1 cellular context compared by ENCODE assay signal in genomic region chr7:25125137-25125946, GRCh38.
TF ChIP-seq lines count a peak whose summit lies in the region.

Gene CYCS (minus strand): TSS chr7:25125260. CDS start chr7:25124119, 1,141 bp downstream.

TF ChIP-seq in K562, 482 proteins besides CTCF, POLR2A, EP300 and RAD21 (continued from another document and continues in another):
- TF ChIP-seq, protein P1, sequence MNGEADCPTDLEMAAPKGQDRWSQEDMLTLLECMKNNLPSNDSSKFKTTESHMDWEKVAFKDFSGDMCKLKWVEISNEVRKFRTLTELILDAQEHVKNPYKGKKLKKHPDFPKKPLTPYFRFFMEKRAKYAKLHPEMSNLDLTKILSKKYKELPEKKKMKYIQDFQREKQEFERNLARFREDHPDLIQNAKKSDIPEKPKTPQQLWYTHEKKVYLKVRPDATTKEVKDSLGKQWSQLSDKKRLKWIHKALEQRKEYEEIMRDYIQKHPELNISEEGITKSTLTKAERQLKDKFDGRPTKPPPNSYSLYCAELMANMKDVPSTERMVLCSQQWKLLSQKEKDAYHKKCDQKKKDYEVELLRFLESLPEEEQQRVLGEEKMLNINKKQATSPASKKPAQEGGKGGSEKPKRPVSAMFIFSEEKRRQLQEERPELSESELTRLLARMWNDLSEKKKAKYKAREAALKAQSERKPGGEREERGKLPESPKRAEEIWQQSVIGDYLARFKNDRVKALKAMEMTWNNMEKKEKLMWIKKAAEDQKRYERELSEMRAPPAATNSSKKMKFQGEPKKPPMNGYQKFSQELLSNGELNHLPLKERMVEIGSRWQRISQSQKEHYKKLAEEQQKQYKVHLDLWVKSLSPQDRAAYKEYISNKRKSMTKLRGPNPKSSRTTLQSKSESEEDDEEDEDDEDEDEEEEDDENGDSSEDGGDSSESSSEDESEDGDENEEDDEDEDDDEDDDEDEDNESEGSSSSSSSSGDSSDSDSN (IDR thresholded peaks at IDR 0.05; ENCODE audit: borderline replicate concordance in 1 of 2, low read depth in 2 of 2, low read length in 2 of 2): no peak
- TF ChIP-seq C11orf30 (IDR thresholded peaks at IDR 0.05; ENCODE audit: low read depth): peak; percentile 94
- TF ChIP-seq, protein P2, sequence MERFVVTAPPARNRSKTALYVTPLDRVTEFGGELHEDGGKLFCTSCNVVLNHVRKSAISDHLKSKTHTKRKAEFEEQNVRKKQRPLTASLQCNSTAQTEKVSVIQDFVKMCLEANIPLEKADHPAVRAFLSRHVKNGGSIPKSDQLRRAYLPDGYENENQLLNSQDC (CRISPR knock-in tag; IDR thresholded peaks at IDR 0.05): peak; percentile 66; the same call in 1 of the 2 replicates
- no peak for TF ChIP-seq HOXB6 (CRISPR knock-in tag; IDR thresholded peaks at IDR 0.05; ENCODE audit: borderline replicate concordance)
- TF ChIP-seq, protein P3, sequence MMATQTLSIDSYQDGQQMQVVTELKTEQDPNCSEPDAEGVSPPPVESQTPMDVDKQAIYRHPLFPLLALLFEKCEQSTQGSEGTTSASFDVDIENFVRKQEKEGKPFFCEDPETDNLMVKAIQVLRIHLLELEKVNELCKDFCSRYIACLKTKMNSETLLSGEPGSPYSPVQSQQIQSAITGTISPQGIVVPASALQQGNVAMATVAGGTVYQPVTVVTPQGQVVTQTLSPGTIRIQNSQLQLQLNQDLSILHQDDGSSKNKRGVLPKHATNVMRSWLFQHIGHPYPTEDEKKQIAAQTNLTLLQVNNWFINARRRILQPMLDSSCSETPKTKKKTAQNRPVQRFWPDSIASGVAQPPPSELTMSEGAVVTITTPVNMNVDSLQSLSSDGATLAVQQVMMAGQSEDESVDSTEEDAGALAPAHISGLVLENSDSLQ (IDR thresholded peaks at IDR 0.05): peak; percentile 73; the same call in 1 of the 2 replicates
- no peak for TF ChIP-seq CBX8 (IDR thresholded peaks at IDR 0.05; ENCODE audit: borderline replicate concordance, extremely low read depth, low read depth, low read length, poor library complexity, severe bottlenecking)
- peak; percentile 100 for TF ChIP-seq ZBED1 (IDR thresholded peaks at IDR 0.05)
- TF ChIP-seq EWSR1 (IDR thresholded peaks at IDR 0.05; ENCODE audit: borderline replicate concordance, low read depth, partially characterized antibody): no peak
- peak; percentile 64 for TF ChIP-seq CCNT2 (IDR thresholded peaks at IDR 0.05; ENCODE audit: borderline replicate concordance, extremely low read depth, insufficient read length, low read depth, low read length)
- TF ChIP-seq NCOA1 (IDR thresholded peaks at IDR 0.05; ENCODE audit: low read depth): peak; percentile 85; the same call in 1 of the 2 replicates
- TF ChIP-seq ZNF347 (CRISPR knock-in tag; IDR thresholded peaks at IDR 0.05; ENCODE audit: low read depth): no peak
- no peak for TF ChIP-seq ZNF57 (CRISPR knock-in tag; IDR thresholded peaks at IDR 0.05)
- no peak for TF ChIP-seq HEY1 (CRISPR knock-in tag; IDR thresholded peaks at IDR 0.05; ENCODE audit: borderline replicate concordance)
- TF ChIP-seq PTBP1 (IDR thresholded peaks at IDR 0.05; ENCODE audit: low read depth, low read length): 0 out of 2 replicates have a peak, but pooled peaks have one; percentile 6
- TF ChIP-seq ZNF79 (CRISPR knock-in tag; IDR thresholded peaks at IDR 0.05; ENCODE audit: low read depth): no peak
- no peak; the same call in none of the 2 replicates for TF ChIP-seq TCF7 (IDR thresholded peaks at IDR 0.05; ENCODE audit: borderline replicate concordance)
- no peak for TF ChIP-seq PHTF2 (CRISPR knock-in tag; IDR thresholded peaks at IDR 0.05)
- no peak for TF ChIP-seq FUS (optimal IDR thresholded peaks at IDR 0.05; ENCODE audit: low read depth, low read length)
- TF ChIP-seq SREBF2 (CRISPR knock-in tag; IDR thresholded peaks at IDR 0.05): 0 out of 2 replicates have a peak, but pooled peaks have one; percentile 63
- TF ChIP-seq KAT8 (IDR thresholded peaks at IDR 0.05; ENCODE audit: low read depth): no peak
- peak; percentile 10; the same call in 1 of the 2 replicates for TF ChIP-seq KAT7 (CRISPR knock-in tag; IDR thresholded peaks at IDR 0.05; ENCODE audit: borderline replicate concordance)
- no peak for TF ChIP-seq ETS2 (tag; IDR thresholded peaks at IDR 0.05; ENCODE audit: borderline replicate concordance, poor library complexity, severe bottlenecking)
- TF ChIP-seq ESRRB (CRISPR knock-in tag; IDR thresholded peaks at IDR 0.05; ENCODE audit: borderline replicate concordance): no peak
- TF ChIP-seq MLX (CRISPR knock-in tag; conservative IDR thresholded peaks at IDR 0.05): peak in 1 of 2 experiments; percentile 92; a peak in 1 of 4 replicates
- no peak for TF ChIP-seq ADNP (tag; IDR thresholded peaks at IDR 0.05)
- peak; percentile 61; the same call in 1 of the 2 replicates for TF ChIP-seq SOX6 (IDR thresholded peaks at IDR 0.05)
- no peak for TF ChIP-seq HNRNPH1 (optimal IDR thresholded peaks at IDR 0.05; ENCODE audit: low read depth, low read length)
- TF ChIP-seq KLF1 (tag; IDR thresholded peaks at IDR 0.05): peak; percentile 85; the same call in 1 of the 2 replicates
- peak; percentile 79 for TF ChIP-seq SAP30 (IDR thresholded peaks at IDR 0.05; ENCODE audit: borderline replicate concordance, insufficient read depth, low read depth, low read length, poor library complexity, severe bottlenecking)
- TF ChIP-seq, protein P4, sequence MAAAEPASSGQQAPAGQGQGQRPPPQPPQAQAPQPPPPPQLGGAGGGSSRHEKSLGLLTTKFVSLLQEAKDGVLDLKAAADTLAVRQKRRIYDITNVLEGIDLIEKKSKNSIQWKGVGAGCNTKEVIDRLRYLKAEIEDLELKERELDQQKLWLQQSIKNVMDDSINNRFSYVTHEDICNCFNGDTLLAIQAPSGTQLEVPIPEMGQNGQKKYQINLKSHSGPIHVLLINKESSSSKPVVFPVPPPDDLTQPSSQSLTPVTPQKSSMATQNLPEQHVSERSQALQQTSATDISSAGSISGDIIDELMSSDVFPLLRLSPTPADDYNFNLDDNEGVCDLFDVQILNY (CRISPR knock-in tag; IDR thresholded peaks at IDR 0.05): peak; percentile 80; the same call in 1 of the 2 replicates
- no peak for TF ChIP-seq ZNF239 (CRISPR knock-in tag; IDR thresholded peaks at IDR 0.05)
- TF ChIP-seq, protein P5, sequence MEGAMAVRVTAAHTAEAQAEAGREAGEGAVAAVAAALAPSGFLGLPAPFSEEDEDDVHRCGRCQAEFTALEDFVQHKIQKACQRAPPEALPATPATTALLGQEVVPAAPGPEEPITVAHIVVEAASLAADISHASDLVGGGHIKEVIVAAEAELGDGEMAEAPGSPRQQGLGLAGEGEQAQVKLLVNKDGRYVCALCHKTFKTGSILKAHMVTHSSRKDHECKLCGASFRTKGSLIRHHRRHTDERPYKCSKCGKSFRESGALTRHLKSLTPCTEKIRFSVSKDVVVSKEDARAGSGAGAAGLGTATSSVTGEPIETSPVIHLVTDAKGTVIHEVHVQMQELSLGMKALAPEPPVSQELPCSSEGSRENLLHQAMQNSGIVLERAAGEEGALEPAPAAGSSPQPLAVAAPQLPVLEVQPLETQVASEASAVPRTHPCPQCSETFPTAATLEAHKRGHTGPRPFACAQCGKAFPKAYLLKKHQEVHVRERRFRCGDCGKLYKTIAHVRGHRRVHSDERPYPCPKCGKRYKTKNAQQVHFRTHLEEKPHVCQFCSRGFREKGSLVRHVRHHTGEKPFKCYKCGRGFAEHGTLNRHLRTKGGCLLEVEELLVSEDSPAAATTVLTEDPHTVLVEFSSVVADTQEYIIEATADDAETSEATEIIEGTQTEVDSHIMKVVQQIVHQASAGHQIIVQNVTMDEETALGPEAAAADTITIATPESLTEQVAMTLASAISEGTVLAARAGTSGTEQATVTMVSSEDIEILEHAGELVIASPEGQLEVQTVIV (CRISPR knock-in tag; IDR thresholded peaks at IDR 0.05; ENCODE audit: borderline replicate concordance): peak; percentile 93
- peak; percentile 65 to 83; a peak in 2 of 4 replicates for TF ChIP-seq TEAD1 (CRISPR knock-in tag; IDR thresholded peaks at IDR 0.05)
- TF ChIP-seq SFPQ (IDR thresholded peaks at IDR 0.05; ENCODE audit: low read depth, low read length): no peak
- TF ChIP-seq, protein P6, sequence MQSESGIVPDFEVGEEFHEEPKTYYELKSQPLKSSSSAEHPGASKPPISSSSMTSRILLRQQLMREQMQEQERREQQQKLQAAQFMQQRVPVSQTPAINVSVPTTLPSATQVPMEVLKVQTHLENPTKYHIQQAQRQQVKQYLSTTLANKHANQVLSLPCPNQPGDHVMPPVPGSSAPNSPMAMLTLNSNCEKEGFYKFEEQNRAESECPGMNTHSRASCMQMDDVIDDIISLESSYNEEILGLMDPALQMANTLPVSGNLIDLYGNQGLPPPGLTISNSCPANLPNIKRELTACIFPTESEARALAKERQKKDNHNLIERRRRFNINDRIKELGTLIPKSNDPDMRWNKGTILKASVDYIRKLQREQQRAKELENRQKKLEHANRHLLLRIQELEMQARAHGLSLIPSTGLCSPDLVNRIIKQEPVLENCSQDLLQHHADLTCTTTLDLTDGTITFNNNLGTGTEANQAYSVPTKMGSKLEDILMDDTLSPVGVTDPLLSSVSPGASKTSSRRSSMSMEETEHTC (IDR thresholded peaks at IDR 0.05): peak; percentile 70
- TF ChIP-seq, protein P7, sequence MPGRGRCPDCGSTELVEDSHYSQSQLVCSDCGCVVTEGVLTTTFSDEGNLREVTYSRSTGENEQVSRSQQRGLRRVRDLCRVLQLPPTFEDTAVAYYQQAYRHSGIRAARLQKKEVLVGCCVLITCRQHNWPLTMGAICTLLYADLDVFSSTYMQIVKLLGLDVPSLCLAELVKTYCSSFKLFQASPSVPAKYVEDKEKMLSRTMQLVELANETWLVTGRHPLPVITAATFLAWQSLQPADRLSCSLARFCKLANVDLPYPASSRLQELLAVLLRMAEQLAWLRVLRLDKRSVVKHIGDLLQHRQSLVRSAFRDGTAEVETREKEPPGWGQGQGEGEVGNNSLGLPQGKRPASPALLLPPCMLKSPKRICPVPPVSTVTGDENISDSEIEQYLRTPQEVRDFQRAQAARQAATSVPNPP (IDR thresholded peaks at IDR 0.05; ENCODE audit: borderline replicate concordance, insufficient read depth, insufficient read length): no peak
- no peak for TF ChIP-seq ZNF197 (CRISPR knock-in tag; IDR thresholded peaks at IDR 0.05; ENCODE audit: low read depth)
- no peak for TF ChIP-seq PHF21A (IDR thresholded peaks at IDR 0.05; ENCODE audit: borderline replicate concordance, low read depth)
- TF ChIP-seq, protein P8, sequence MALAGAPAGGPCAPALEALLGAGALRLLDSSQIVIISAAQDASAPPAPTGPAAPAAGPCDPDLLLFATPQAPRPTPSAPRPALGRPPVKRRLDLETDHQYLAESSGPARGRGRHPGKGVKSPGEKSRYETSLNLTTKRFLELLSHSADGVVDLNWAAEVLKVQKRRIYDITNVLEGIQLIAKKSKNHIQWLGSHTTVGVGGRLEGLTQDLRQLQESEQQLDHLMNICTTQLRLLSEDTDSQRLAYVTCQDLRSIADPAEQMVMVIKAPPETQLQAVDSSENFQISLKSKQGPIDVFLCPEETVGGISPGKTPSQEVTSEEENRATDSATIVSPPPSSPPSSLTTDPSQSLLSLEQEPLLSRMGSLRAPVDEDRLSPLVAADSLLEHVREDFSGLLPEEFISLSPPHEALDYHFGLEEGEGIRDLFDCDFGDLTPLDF (CRISPR knock-in tag; IDR thresholded peaks at IDR 0.05): peak; percentile 91; the same call in 1 of the 2 replicates
- TF ChIP-seq ZNF3 (CRISPR knock-in tag; IDR thresholded peaks at IDR 0.05): no peak
- TF ChIP-seq SUPT5H (IDR thresholded peaks at IDR 0.05): peak; percentile 99
- TF ChIP-seq CEBPB (tag; IDR thresholded peaks at IDR 0.05): peak; percentile 91
- TF ChIP-seq, protein P9, sequence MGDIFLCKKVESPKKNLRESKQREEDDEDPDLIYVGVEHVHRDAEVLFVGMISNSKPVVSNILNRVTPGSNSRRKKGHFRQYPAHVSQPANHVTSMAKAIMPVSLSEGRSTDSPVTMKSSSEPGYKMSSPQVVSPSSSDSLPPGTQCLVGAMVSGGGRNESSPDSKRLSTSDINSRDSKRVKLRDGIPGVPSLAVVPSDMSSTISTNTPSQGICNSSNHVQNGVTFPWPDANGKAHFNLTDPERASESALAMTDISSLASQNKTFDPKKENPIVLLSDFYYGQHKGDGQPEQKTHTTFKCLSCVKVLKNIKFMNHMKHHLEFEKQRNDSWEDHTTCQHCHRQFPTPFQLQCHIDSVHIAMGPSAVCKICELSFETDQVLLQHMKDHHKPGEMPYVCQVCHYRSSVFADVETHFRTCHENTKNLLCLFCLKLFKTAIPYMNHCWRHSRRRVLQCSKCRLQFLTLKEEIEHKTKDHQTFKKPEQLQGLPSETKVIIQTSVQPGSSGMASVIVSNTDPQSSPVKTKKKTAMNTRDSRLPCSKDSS (IDR thresholded peaks at IDR 0.05; ENCODE audit: low read depth, partially characterized antibody): no peak
- TF ChIP-seq SRSF7 (optimal IDR thresholded peaks at IDR 0.05; ENCODE audit: low read depth, low read length): no peak
- TF ChIP-seq MAX (CRISPR knock-in tag; IDR thresholded peaks at IDR 0.05): peak; percentile 98
- no peak for TF ChIP-seq MEF2D (tag; conservative IDR thresholded peaks at IDR 0.05; ENCODE audit: low read depth)
- TF ChIP-seq SP1 (CRISPR knock-in tag; IDR thresholded peaks at IDR 0.05): peak; percentile 94
- TF ChIP-seq BHLHE40 (IDR thresholded peaks at IDR 0.05; ENCODE audit: low read length): peak; percentile 75
- TF ChIP-seq ZBTB17 (CRISPR knock-in tag; IDR thresholded peaks at IDR 0.05): peak; percentile 16; the same call in 1 of the 2 replicates
- no peak for TF ChIP-seq NUFIP1 (IDR thresholded peaks at IDR 0.05; ENCODE audit: partially characterized antibody)
- no peak; the same call in 1 of the 2 replicates for TF ChIP-seq ARID1B (IDR thresholded peaks at IDR 0.05)
- TF ChIP-seq ILF3 (IDR thresholded peaks at IDR 0.05; ENCODE audit: borderline replicate concordance): no peak
- no peak for TF ChIP-seq NFXL1 (CRISPR knock-in tag; IDR thresholded peaks at IDR 0.05)
- no peak for TF ChIP-seq ZNF354B (CRISPR knock-in tag; IDR thresholded peaks at IDR 0.05)
